Comparison of ENCODE assay signal across 14 cellular contexts in genomic region chr2:231460073-231460861, GRCh38. TPM values are rescaled to one million over a fixed set of nuclear protein-coding genes. Genes with fewer than 3 reads are reported as not detected.
DNase-seq lines count a peak whose midpoint lies in the region; ATAC-seq, FAIRE-seq and TF ChIP-seq lines count a peak whose summit lies in the region.
"Had no signal": no experiment of that assay in that cellular context is flagged by ENCODE, and none has a peak within 500 bp of the region (broad histone marks: within the 10 kb centered on the region; RNA-seq: fewer than 3 reads in every experiment).

No MANE protein-coding gene starts in this region.

- H3K9ac ChIP-seq in KMS-11 = no peak overlapping the region; the same call in 1 of the 2 replicates
- H3K9ac ChIP-seq in GM12878 (ENCODE audit: control insufficient read depth, insufficient read depth, low read length) = no peak overlapping the region

- H3K9me3 Mint-ChIP-seq in activated T-cell treated with anti-CD3 and anti-CD28 coated beads, Interleukin-2, amount 50 U/mL, for 24 hours = no peaks in the 10 kb centered on the region
- no peaks in the 10 kb centered on the region for H3K9me3 Mint-ChIP-seq in neural crest cell

- in situ Hi-C loops in GM12878 (cut with MboI) = no loop called here

- peak overlapping the region; percentile 95 for H3K4me3 Mint-ChIP-seq in activated T-cell treated with anti-CD3 and anti-CD28 coated beads, Interleukin-2, amount 50 U/mL, for 24 hours
- H3K4me3 Mint-ChIP-seq in neural crest cell = peak overlapping the region; percentile 83

- ATAC-seq in GM12878 = no peak
- ATAC-seq: psoas muscle had no signal

- peak overlapping the region; percentile 99 for H3K27ac Mint-ChIP-seq in activated T-cell treated with anti-CD3 and anti-CD28 coated beads, Interleukin-2, amount 50 U/mL, for 24 hours
- H3K27ac Mint-ChIP-seq in neural crest cell (ENCODE audit: unreplicated experiment) = no peak overlapping the region

- peaks cover 67% of the 10 kb centered on the region for H3K4me1 Mint-ChIP-seq in activated T-cell treated with anti-CD3 and anti-CD28 coated beads, Interleukin-2, amount 50 U/mL, for 24 hours (ENCODE audit: low read depth)
- H3K4me1 Mint-ChIP-seq in neural crest cell = peaks cover 36% of the 10 kb centered on the region

- H3K79me2 ChIP-seq in KMS-11 (ENCODE audit: insufficient read depth, low read depth) = peaks cover 83% of the 10 kb centered on the region
- peaks cover 64% of the 10 kb centered on the region for H3K79me2 ChIP-seq in GM12878 (ENCODE audit: control insufficient read depth, insufficient read depth, low read length)
- H3K79me2 ChIP-seq in hepatocyte = peaks cover 60% of the 10 kb centered on the region

- peak overlapping the region; percentile 25 for H3K4me3 ChIP-seq in KMS-11 (IDR thresholded peaks at IDR 0.05; ENCODE audit: insufficient read depth, low read depth, low read length)
- 0 out of 2 replicates have a peak overlapping the region, but pooled peaks have one; percentile 14 for H3K4me3 ChIP-seq in GM12878
- no peak overlapping the region for H3K4me3 ChIP-seq in hepatocyte
- H3K4me3 ChIP-seq: psoas muscle, tibial artery had no signal

- TF ChIP-seq EP300 in GM12878 (IDR thresholded peaks at IDR 0.05; ENCODE audit: borderline replicate concordance in 1 of 2, control insufficient read depth in 1 of 2, low read depth in 2 of 2, low read length in 2 of 2) = no peak

- no peak for DNase-seq in activated T-cell treated with anti-CD3 and anti-CD28 coated beads, Interleukin-2, amount 50 U/mL, for 24 hours
- DNase-seq in activated T-cell treated with anti-CD3 and anti-CD28 coated beads, Interleukin-2, amount 50 U/mL, for 1 hour = no peak
- no peak for DNase-seq in GM12878 (ENCODE audit: low read depth, low spot score)
- no peak for DNase-seq in neural crest cell (ENCODE audit: low read depth, low spot score)
- no peak for DNase-seq in epidermal melanocyte (ENCODE audit: insufficient read length, low spot score)
- no peak for DNase-seq in midbrain (lab: John Stamatoyannopoulos, UW)
- DNase-seq in hepatocyte (ENCODE audit: low spot score) = no peak
- DNase-seq: DMS53, islet precursor cell, MV-4-11, psoas muscle, SHP77 treated with DMSO at 0.1 percent for 48 hours had no signal

- peaks cover 74% of the 10 kb centered on the region for H3K36me3 ChIP-seq in KMS-11 (ENCODE audit: insufficient read depth)
- peaks cover 31 to 72% of the 10 kb centered on the region in 2 experiments for H3K36me3 ChIP-seq in GM12878 (ENCODE audit: control insufficient read depth in 2 of 2, insufficient read depth in 2 of 2, low read length in 1 of 2)
- H3K36me3 ChIP-seq in hepatocyte (replicated peaks; ENCODE audit: insufficient read depth, low read depth) = peaks cover 10% of the 10 kb centered on the region

- H4K20me1 ChIP-seq in KMS-11 (ENCODE audit: insufficient read depth) (peaks cover 75% of the 10 kb centered on the region), GM12878 (ENCODE audit: control insufficient read depth, insufficient read depth) (peaks cover 13% of the 10 kb centered on the region), hepatocyte (ENCODE audit: insufficient read depth, poor library complexity, severe bottlenecking) (peaks cover 67% of the 10 kb centered on the region)

- 0 out of 2 replicates have a peak, but pooled peaks have one; percentile 29 for TF ChIP-seq POLR2A in GM12878 (IDR thresholded peaks at IDR 0.05; ENCODE audit: low read depth, low read length)

- H3K4me1 ChIP-seq in KMS-11 (ENCODE audit: low read depth, poor library complexity, severe bottlenecking) = peaks cover 51% of the 10 kb centered on the region
- H3K4me1 ChIP-seq in GM12878 (ENCODE audit: control insufficient read depth, insufficient read depth, low read length) = peaks cover 9% of the 10 kb centered on the region
- H3K4me1 ChIP-seq in hepatocyte (ENCODE audit: insufficient read depth) = peaks cover 10% of the 10 kb centered on the region

- WGBS in GM12878 (ENCODE audit: insufficient coverage, insufficient replicate concordance, low lambda C conversion rate, missing lambda C conversion rate) = 75% methylated on average over 13 of the region's 13 CpGs
- WGBS in hepatocyte (ENCODE audit: low lambda C conversion rate, missing lambda C conversion rate) = 94% methylated on average over 13 of the region's 13 CpGs

- H3K27me3 Mint-ChIP-seq in activated T-cell treated with anti-CD3 and anti-CD28 coated beads, Interleukin-2, amount 50 U/mL, for 24 hours = no peaks in the 10 kb centered on the region
- peaks cover 14% of the 10 kb centered on the region for H3K27me3 Mint-ChIP-seq in neural crest cell (ENCODE audit: low read depth)

- CTCF ChIA-PET in GM12878 (lab: Yijun Ruan, JAX) = interaction anchor here (0.6 to 1.5 kb wide), 4 partner anchors 8 to 633 kb away, joined by 3 to 6 read pairs (median 4); no protein-coding TSS in a partner anchor

- BruUV-seq in GM12878 (replicated peaks; lab: Mats Ljungman, UMichigan) = TSS peak; percentile 13

- SMC1A ChIA-PET in GM12878 (lab: Charles Lee; ENCODE audit: uncharacterized antibody, unreplicated experiment) = interaction anchor here (0.7 to 2.0 kb wide), 2 partner anchors 21 to 214 kb away, joined by 3 to 6 read pairs; no protein-coding TSS in a partner anchor

- TF ChIP-seq CTCF in KMS-11 (conservative IDR thresholded peaks at IDR 0.05; ENCODE audit: low read depth, low read length) (no peak), GM12878 (IDR thresholded peaks at IDR 0.05 in 2 of 3, conservative IDR thresholded peaks at IDR 0.05 in 1 of 3; ENCODE audit: control insufficient read depth in 2 of 3, extremely low read depth in 1 of 3, insufficient read depth in 1 of 3, low read depth in 3 of 3, low read length in 3 of 3) (no peak), neural crest cell (conservative IDR thresholded peaks at IDR 0.05) (no peak), hepatocyte (IDR thresholded peaks at IDR 0.05; ENCODE audit: poor library complexity) (no peak)

- RAD21 ChIA-PET in GM12878 (lab: Charles Lee; ENCODE audit: unreplicated experiment) = no interaction called here

- H3K27ac ChIP-seq in KMS-11 (peak overlapping the region; percentile 10; the same call in 1 of the 2 replicates), GM12878 (ENCODE audit: control insufficient read depth, insufficient read depth) (no peak overlapping the region), hepatocyte (no peak overlapping the region)
- H3K27ac ChIP-seq: psoas muscle, tibial artery had no signal

- peaks cover 98% of the 10 kb centered on the region for H3K36me3 Mint-ChIP-seq in activated T-cell treated with anti-CD3 and anti-CD28 coated beads, Interleukin-2, amount 50 U/mL, for 24 hours (ENCODE audit: low read depth)
- H3K36me3 Mint-ChIP-seq in neural crest cell (ENCODE audit: low read depth) = peaks cover 59% of the 10 kb centered on the region

- H3K9me3 ChIP-seq in GM12878 (replicated peaks; ENCODE audit: control insufficient read depth, insufficient read depth, low read length) (no peaks in the 10 kb centered on the region), hepatocyte (ENCODE audit: low read depth) (no peaks in the 10 kb centered on the region)
- H3K9me3 ChIP-seq: psoas muscle, tibial artery had no signal

- H3K27me3 ChIP-seq in KMS-11 (ENCODE audit: insufficient read depth, low read depth) (no peaks in the 10 kb centered on the region), GM12878 (replicated peaks in 1 of 2; ENCODE audit: control insufficient read depth in 2 of 2, insufficient read depth in 2 of 2, low read length in 1 of 2) (no peaks in the 10 kb centered on the region), hepatocyte (no peaks in the 10 kb centered on the region)
- H3K27me3 ChIP-seq: tibial artery had no signal

- H3K4me2 ChIP-seq in KMS-11 = peak overlapping the region; percentile 79; the same call in 1 of the 2 replicates
- peak overlapping the region; percentile 0; the same call in 1 of the 2 replicates for H3K4me2 ChIP-seq in GM12878 (ENCODE audit: control insufficient read depth, insufficient read depth)
- no peak overlapping the region for H3K4me2 ChIP-seq in hepatocyte

- intact Hi-C loops in GM12878 (cut with micrococcal nuclease; ENCODE audit: unreplicated experiment) = loop anchor here (5.0 kb wide), 1 partner anchor 87 kb away; no protein-coding TSS in a partner anchor

- TF ChIP-seq RAD21 in GM12878 (IDR thresholded peaks at IDR 0.05; ENCODE audit: insufficient read depth, low read depth, low read length) = no peak

- H2AFZ ChIP-seq in KMS-11 (ENCODE audit: low read depth) = no peak overlapping the region
- H2AFZ ChIP-seq in GM12878 (ENCODE audit: control insufficient read depth, low read depth, low read length) = no peak overlapping the region
- no peak overlapping the region for H2AFZ ChIP-seq in hepatocyte

- POLR2A ChIA-PET in GM12878 (lab: Charles Lee) = interaction anchor here (0.7 to 1.0 kb wide), 2 partner anchors 8 to 27 kb away, joined by 3 read pairs; no protein-coding TSS in a partner anchor

- no peak for FAIRE-seq in GM12878 (lab: Jason Lieb, UNC)

- H3K9me2 ChIP-seq in hepatocyte (replicated peaks; ENCODE audit: insufficient read depth) = no peaks in the 10 kb centered on the region

TF ChIP-seq in GM12878, 131 proteins besides CTCF, POLR2A, EP300 and RAD21:
- TF ChIP-seq POLR2AphosphoS5 (IDR thresholded peaks at IDR 0.05; ENCODE audit: low read length) (peak; percentile 77), NR2F1 (conservative IDR thresholded peaks at IDR 0.05) (no peak), IKZF2 (IDR thresholded peaks at IDR 0.05) (peak in 1 of 2 experiments; percentile 22; a peak in 1 of 4 replicates)

RNA-seq across cellular contexts. Expression of gene NCL, which starts 4.0 kb away (rescaled TPM):
- 271 and 296 TPM in 2 replicates for total RNA-seq in GM12878 (2013; cell fraction: nucleolus; rRNA removed)
- total RNA-seq in GM12878 (2014; rRNA removed) = 301 and 317 TPM in 2 replicates
- total RNA-seq in GM12878 (2014; rRNA removed; fragmentation: Illumina TruSeq; extraction: Trizol) = 459 and 461 TPM in 2 replicates
- total RNA-seq in GM12878 (2021) = 900 and 966 TPM in 2 replicates
- polyA plus RNA-seq in GM12878 (2011; ENCODE audit: low read depth) = 233 TPM
- polyA plus RNA-seq in GM12878 (2011; rRNA removed) = 176 and 189 TPM in 2 replicates
- polyA plus RNA-seq in GM12878 (2011; cell fraction: cytosol; rRNA removed) = 105 TPM in 2 replicates
- polyA plus RNA-seq in GM12878 (2011; cell fraction: nucleus; rRNA removed) = 133 and 277 TPM in 2 replicates
- polyA plus RNA-seq in GM12878 (2012) = 330 and 352 TPM in 2 replicates
- 1,046 and 1,376 TPM in 2 replicates for polyA plus RNA-seq in GM12878 (2014; fragmentation: Illumina TruSeq; extraction: Trizol)
- polyA plus RNA-seq in GM12878 (2014; fragmentation: Nextera tagmentation; extraction: Ambion mirVana) = 100 to 1,000 TPM; 123 to 251 TPM
- 593 and 599 TPM in 2 replicates for polyA plus RNA-seq in GM12878 (2014; rRNA removed)
- polyA plus RNA-seq in GM12878 (2016; fragmentation: Nextera tagmentation; extraction: Ambion mirVana) = 1,000 to 10,000 TPM; 1,206 to 1,207 TPM
- polyA minus RNA-seq in GM12878 (2011; rRNA and poly(A)+ RNA removed) = 57.9 and 116 TPM in 2 replicates
- 59.3 and 81.9 TPM in 2 replicates for polyA minus RNA-seq in GM12878 (2011; cell fraction: cytosol; rRNA and poly(A)+ RNA removed)
- polyA minus RNA-seq in GM12878 (2011; cell fraction: nucleus; rRNA and poly(A)+ RNA removed) = 50.3 and 85.2 TPM in 2 replicates
- total RNA-seq in neural crest cell = 999 and 1,068 TPM in 2 replicates
- total RNA-seq in hepatocyte = 137 and 193 TPM in 2 replicates
- polyA plus RNA-seq in hepatocyte = 349 and 368 TPM in 2 replicates
